8 cellular contexts compared by ENCODE assay signal in the genomic region with DNA sequence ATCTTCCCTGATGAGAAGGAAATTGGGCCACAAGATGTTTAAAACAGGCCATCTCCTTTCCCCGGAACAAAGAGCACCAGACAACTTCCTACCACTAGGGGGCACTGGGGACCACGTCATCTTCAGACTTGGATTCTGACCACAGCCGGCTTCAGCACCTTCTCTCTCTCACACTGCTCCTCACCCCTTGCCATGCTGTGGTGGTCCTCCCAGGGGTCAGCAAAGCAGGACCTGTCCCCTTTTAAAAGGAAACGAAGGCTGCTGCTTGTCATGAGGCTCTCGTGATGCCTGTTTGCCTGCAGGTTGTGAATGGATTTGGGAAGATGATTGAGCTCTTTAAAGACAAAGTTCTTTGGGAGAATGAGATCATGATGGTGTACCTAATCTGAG. TPM values are rescaled to one million over a fixed set of nuclear protein-coding genes. Genes with fewer than 3 reads are reported as not detected.
DNase-seq lines count a peak whose midpoint lies in the region; ATAC-seq, FAIRE-seq and TF ChIP-seq lines count a peak whose summit lies in the region.

No MANE protein-coding gene starts in this region.

- H3K4me3 Mint-ChIP-seq in naive thymus-derived CD4-positive, alpha-beta T cell: no peak overlapping the region

- CTCF ChIA-PET in A549 (lab: Yijun Ruan, JAX): interaction anchor here (0.6 to 10.0 kb wide), 32 partner anchors 10 to 301 kb away, joined by 3 to 106 read pairs (median 4); a partner anchor contains a TSS
- CTCF ChIA-PET in OCI-LY7 (lab: Charles Lee; ENCODE audit: unreplicated experiment): interaction anchor here (0.7 to 2.6 kb wide), 4 partner anchors 14 to 123 kb away, joined by 3 to 10 read pairs (median 3); no protein-coding TSS in a partner anchor
- CTCF ChIA-PET in naive thymus-derived CD4-positive, alpha-beta T cell (lab: Charles Lee): interaction anchor here (0.7 to 7.4 kb wide), 9 partner anchors 11 to 596 kb away, joined by 3 to 70 read pairs (median 4); no protein-coding TSS in a partner anchor

- no peaks in the 10 kb centered on the region for H4K20me1 ChIP-seq in OCI-LY7 (ENCODE audit: insufficient read depth, low read length)

- intact Hi-C loops in OCI-LY7 (cut with micrococcal nuclease; ENCODE audit: unreplicated experiment): loop anchor here (1.0 to 5.0 kb wide), 4 partner anchors 82 to 598 kb away; no protein-coding TSS in a partner anchor
- intact Hi-C loops in esophagus squamous epithelium (cut with DNase I): loop anchor here (5.0 kb wide), 1 partner anchor 83 kb away; no protein-coding TSS in a partner anchor
- intact Hi-C loops in naive thymus-derived CD4-positive, alpha-beta T cell (cut with micrococcal nuclease): loop anchor here (1.0 to 5.0 kb wide), 10 partner anchors 20 to 596 kb away; a partner anchor contains a TSS

- WGBS in A549 (ENCODE audit: missing lambda C conversion rate): 5% methylated on average over 5 of the region's 5 CpGs
- WGBS in esophagus squamous epithelium, 2 donors: 9 to 12% methylated on average over 5 of the region's 5 CpGs

- H3K4me1 ChIP-seq in A549 (peaks cover 5% of the 10 kb centered on the region; the same call in 2 of the 3 replicates), OCI-LY7 (ENCODE audit: insufficient read depth, low read length, poor library complexity, severe bottlenecking) (peaks cover 3% of the 10 kb centered on the region), esophagus squamous epithelium (peaks cover 12 to 29% (median 13%) of the 10 kb centered on the region in 3 donors)
- peaks cover 0 to 8% of the 10 kb centered on the region in 2 donors for H3K4me1 ChIP-seq in naive thymus-derived CD4-positive, alpha-beta T cell (ENCODE audit: control insufficient read depth in 2 of 2, insufficient read depth in 2 of 2, low read length in 2 of 2)

- no peak overlapping the region for H3K27ac Mint-ChIP-seq in naive thymus-derived CD4-positive, alpha-beta T cell

- H3K27me3 ChIP-seq in esophagus squamous epithelium: no peaks in the 10 kb centered on the region
- no peaks in the 10 kb centered on the region for H3K27me3 ChIP-seq in naive thymus-derived CD4-positive, alpha-beta T cell (ENCODE audit: control insufficient read depth in 2 of 2, insufficient read depth in 2 of 2, low read length in 2 of 2)

- no peaks in the 10 kb centered on the region for H3K79me2 ChIP-seq in OCI-LY7 (ENCODE audit: insufficient read depth, low read depth, low read length)

- TF ChIP-seq RAD21 in A549 (conservative IDR thresholded peaks at IDR 0.05 in 1 of 2, IDR thresholded peaks at IDR 0.05 in 1 of 2): peak; percentile 77 to 85

- DNase-seq in A549 (ENCODE audit: low read depth in 1 of 2, low spot score in 1 of 2): peak; percentile 68 to 72
- peak; percentile 80 for DNase-seq in HT-29 (ENCODE audit: low spot score)
- peak; percentile 84 for DNase-seq in OCI-LY7 (ENCODE audit: low spot score)
- peak; percentile 83 for DNase-seq in activated T-cell treated with anti-CD3 and anti-CD28 coated beads for 4 hours
- peak; percentile 19 for DNase-seq in esophagus squamous epithelium (lab: John Stamatoyannopoulos, UW)
- peak; percentile 53 to 86 (median 77) for DNase-seq in naive thymus-derived CD4-positive, alpha-beta T cell
- peak; percentile 45 to 76 for DNase-seq in stimulated activated CD8-positive, alpha-beta memory T cell treated with anti-CD3 and anti-CD28 coated beads, Interleukin-7, amount 100 ng/mL, for 48 hours (ENCODE audit: extremely low read depth in 1 of 2, low read depth in 1 of 2)

- peaks cover 10 to 23% (median 17%) of the 10 kb centered on the region in 7 donors for H3K4me1 Mint-ChIP-seq in naive thymus-derived CD4-positive, alpha-beta T cell

- H2AFZ ChIP-seq in OCI-LY7 (ENCODE audit: low read length): no peak overlapping the region

- H3K9me3 Mint-ChIP-seq in naive thymus-derived CD4-positive, alpha-beta T cell: peaks cover 0 to 2% (median 0%) of the 10 kb centered on the region in 11 donors

- TF ChIP-seq CTCF in A549 (IDR thresholded peaks at IDR 0.05) (peak; percentile 74), OCI-LY7 (conservative IDR thresholded peaks at IDR 0.05; ENCODE audit: low read length) (peak; percentile 96), esophagus squamous epithelium (IDR thresholded peaks at IDR 0.05) (peak; percentile 85 to 92 (median 90))

- no peak for FAIRE-seq in A549 (lab: Jason Lieb, UNC)

- H3K9me2 ChIP-seq in OCI-LY7 (ENCODE audit: insufficient read depth, low read length): no peaks in the 10 kb centered on the region

- H3K36me3 Mint-ChIP-seq in naive thymus-derived CD4-positive, alpha-beta T cell: peaks cover 10 to 28% (median 18%) of the 10 kb centered on the region in 5 donors

- no TSS peak for BruUV-seq in OCI-LY7 (replicated peaks; lab: Mats Ljungman, UMichigan)

- ATAC-seq in A549 (peak; percentile 95 to 96), GM18505 (IDR thresholded peaks at IDR 0.05; ENCODE audit: unreplicated experiment) (peak; percentile 62)
- peak; percentile 83 for ATAC-seq in naive thymus-derived CD4-positive, alpha-beta T cell

- no peaks in the 10 kb centered on the region for H3K27me3 Mint-ChIP-seq in naive thymus-derived CD4-positive, alpha-beta T cell

- H3K27ac ChIP-seq in A549 (no peak overlapping the region), OCI-LY7 (ENCODE audit: low read depth, low read length, poor library complexity, severe bottlenecking) (no peak overlapping the region), esophagus squamous epithelium (peak overlapping the region in 1 of 4 donors; percentile 9)
- no peak overlapping the region for H3K27ac ChIP-seq in naive thymus-derived CD4-positive, alpha-beta T cell (ENCODE audit: low read depth, low read length)

- no peak overlapping the region for H3K4me3 ChIP-seq in A549
- no peak overlapping the region for H3K4me3 ChIP-seq in OCI-LY7 (ENCODE audit: low read depth, low read length, poor library complexity, severe bottlenecking)
- no peak overlapping the region for H3K4me3 ChIP-seq in esophagus squamous epithelium
- H3K4me3 ChIP-seq in naive thymus-derived CD4-positive, alpha-beta T cell (ENCODE audit: low read length): no peak overlapping the region

- TF ChIP-seq POLR2A in A549 (IDR thresholded peaks at IDR 0.05; ENCODE audit: low read length) (no peak), GM18505 (IDR thresholded peaks at IDR 0.05; ENCODE audit: borderline replicate concordance, extremely low read depth, insufficient read depth, insufficient read length) (no peak), esophagus squamous epithelium (IDR thresholded peaks at IDR 0.05) (no peak)

- H3K36me3 ChIP-seq in OCI-LY7 (ENCODE audit: insufficient read depth, low read length) (peaks cover 76% of the 10 kb centered on the region), esophagus squamous epithelium (peaks cover 16 to 69% (median 24%) of the 10 kb centered on the region in 3 donors)
- H3K36me3 ChIP-seq in naive thymus-derived CD4-positive, alpha-beta T cell (ENCODE audit: control insufficient read depth in 2 of 3, insufficient read depth in 3 of 3, low read length in 3 of 3): peaks cover 12 to 63% (median 16%) of the 10 kb centered on the region in 3 experiments

- H3K4me2 ChIP-seq in A549: no peak overlapping the region
- H3K4me2 ChIP-seq in OCI-LY7 (ENCODE audit: low read length): no peak overlapping the region

- TF ChIP-seq EP300 in A549 (IDR thresholded peaks at IDR 0.05): no peak

- H3K9me3 ChIP-seq in A549 (no peaks in the 10 kb centered on the region), OCI-LY7 (ENCODE audit: low read length) (no peaks in the 10 kb centered on the region), esophagus squamous epithelium (no peaks in the 10 kb centered on the region)
- H3K9me3 ChIP-seq in naive thymus-derived CD4-positive, alpha-beta T cell (ENCODE audit: control insufficient read depth in 2 of 3, low read length in 3 of 3): no peaks in the 10 kb centered on the region

- POLR2A ChIA-PET in A549 (lab: Yijun Ruan, JAX) (no interaction called here), OCI-LY7 (lab: Charles Lee) (interaction anchor here (0.9 to 1.0 kb wide), 2 partner anchors 16 to 83 kb away, joined by 3 read pairs; no protein-coding TSS in a partner anchor)
- POLR2A ChIA-PET in naive thymus-derived CD4-positive, alpha-beta T cell (lab: Charles Lee): interaction anchor here (1.5 to 1.7 kb wide), 2 partner anchors 20 to 82 kb away, joined by 3 to 4 read pairs; no protein-coding TSS in a partner anchor

TF ChIP-seq in A549, 52 proteins besides CTCF, POLR2A, EP300 and RAD21:
- no peak for TF ChIP-seq ZFP36 (IDR thresholded peaks at IDR 0.05; ENCODE audit: borderline replicate concordance, partially characterized antibody)
- TF ChIP-seq KDM5A (IDR thresholded peaks at IDR 0.05): no peak
- TF ChIP-seq FOSB (CRISPR knock-in tag; IDR thresholded peaks at IDR 0.05): no peak
- TF ChIP-seq HEYL (CRISPR knock-in tag; IDR thresholded peaks at IDR 0.05): no peak
- TF ChIP-seq SMC3 (IDR thresholded peaks at IDR 0.05): peak; percentile 48

RNA-seq across cellular contexts. Expression of a gene that starts 16.2 kb away (rescaled TPM):
- polyA plus RNA-seq in A549 (2011; rRNA removed) (31.6 and 33.6 TPM in 2 replicates), A549 (2017; fragmentation: RNase III; extraction: RNeasy Plus Mini Kit Qiagen cat#74134 plus additional on column Dnase treatment) (15.6 to 18.5 TPM (median 15.8 TPM) in 3 replicates)
- polyA plus RNA-seq in A549 (2012; cell fraction: cytosol; rRNA removed): 12.1 and 18.0 TPM in 2 replicates
- polyA plus RNA-seq in A549 (2012; cell fraction: nucleus; rRNA removed): 20.2 and 26.1 TPM in 2 replicates
- 63.0 and 65.3 TPM in 2 replicates for polyA minus RNA-seq in A549 (2011; rRNA and poly(A)+ RNA removed)
- 10.6 and 12.0 TPM in 2 replicates for total RNA-seq in HT-29 (2014; rRNA removed; shearing (Covaris generic))
- total RNA-seq in OCI-LY7 (2014; rRNA removed; shearing (Covaris generic)): 9.9 and 15.8 TPM in 2 replicates
- total RNA-seq in OCI-LY7 (2022) (34.7 and 34.8 TPM in 2 replicates), esophagus squamous epithelium (10 to 100 TPM in 3 of 4 donors, 1 to 10 TPM in 1; 4.9 to 18.2 (median 12.8) TPM)
- total RNA-seq in naive thymus-derived CD4-positive, alpha-beta T cell: 10 to 100 TPM; 16.0 to 32.0 (median 26.0) TPM
- polyA plus RNA-seq in naive thymus-derived CD4-positive, alpha-beta T cell: 10 to 100 TPM; 22.9 to 24.1 TPM

RNA-seq across cellular contexts. Expression of a gene that starts 47.0 kb away (rescaled TPM):
- polyA plus RNA-seq in A549 (2011; rRNA removed) (17.1 and 18.3 TPM in 2 replicates), A549 (2017; fragmentation: RNase III; extraction: RNeasy Plus Mini Kit Qiagen cat#74134 plus additional on column Dnase treatment) (10.1 to 11.0 TPM (median 10.2 TPM) in 3 replicates)
- 20.7 and 22.9 TPM in 2 replicates for polyA plus RNA-seq in A549 (2012; cell fraction: cytosol; rRNA removed)
- polyA plus RNA-seq in A549 (2012; cell fraction: nucleus; rRNA removed): 23.1 and 25.8 TPM in 2 replicates
- polyA minus RNA-seq in A549 (2011; rRNA and poly(A)+ RNA removed): 15.1 and 17.9 TPM in 2 replicates
- 5.2 and 5.9 TPM in 2 replicates for total RNA-seq in HT-29 (2014; rRNA removed; shearing (Covaris generic))
- 9.5 and 13.3 TPM in 2 replicates for total RNA-seq in OCI-LY7 (2014; rRNA removed; shearing (Covaris generic))
- total RNA-seq in OCI-LY7 (2022) (91.6 and 108 TPM in 2 replicates), esophagus squamous epithelium (10 to 100 TPM in 3 of 4 donors, 1 to 10 TPM in 1; 8.8 to 21.5 (median 20.1) TPM)
- 10 to 100 TPM; 10.2 to 72.8 (median 18.7) TPM for total RNA-seq in naive thymus-derived CD4-positive, alpha-beta T cell
- 10 to 100 TPM in 1 of 2 donors, 1 to 10 TPM in 1; 7.7 to 17.5 TPM for polyA plus RNA-seq in naive thymus-derived CD4-positive, alpha-beta T cell

Comparison
In these comparisons a context has a peak if more than half of its experiments do, and no peak if none do; other contexts are left out.
1. DNase-seq: peak in every context shown above with its lines; median percentile 84 in OCI-LY7; 83 in activated T-cell treated with anti-CD3 and anti-CD28 coated beads for 4 hours; 80 in HT-29; 77 in naive thymus-derived CD4-positive, alpha-beta T cell; 70 in A549; 60 in stimulated activated CD8-positive, alpha-beta memory T cell treated with anti-CD3 and anti-CD28 coated beads, Interleukin-7, amount 100 ng/mL, for 48 hours; 19 in esophagus squamous epithelium.